ENCODE assay signal across 8 cellular contexts in the genomic region with DNA sequence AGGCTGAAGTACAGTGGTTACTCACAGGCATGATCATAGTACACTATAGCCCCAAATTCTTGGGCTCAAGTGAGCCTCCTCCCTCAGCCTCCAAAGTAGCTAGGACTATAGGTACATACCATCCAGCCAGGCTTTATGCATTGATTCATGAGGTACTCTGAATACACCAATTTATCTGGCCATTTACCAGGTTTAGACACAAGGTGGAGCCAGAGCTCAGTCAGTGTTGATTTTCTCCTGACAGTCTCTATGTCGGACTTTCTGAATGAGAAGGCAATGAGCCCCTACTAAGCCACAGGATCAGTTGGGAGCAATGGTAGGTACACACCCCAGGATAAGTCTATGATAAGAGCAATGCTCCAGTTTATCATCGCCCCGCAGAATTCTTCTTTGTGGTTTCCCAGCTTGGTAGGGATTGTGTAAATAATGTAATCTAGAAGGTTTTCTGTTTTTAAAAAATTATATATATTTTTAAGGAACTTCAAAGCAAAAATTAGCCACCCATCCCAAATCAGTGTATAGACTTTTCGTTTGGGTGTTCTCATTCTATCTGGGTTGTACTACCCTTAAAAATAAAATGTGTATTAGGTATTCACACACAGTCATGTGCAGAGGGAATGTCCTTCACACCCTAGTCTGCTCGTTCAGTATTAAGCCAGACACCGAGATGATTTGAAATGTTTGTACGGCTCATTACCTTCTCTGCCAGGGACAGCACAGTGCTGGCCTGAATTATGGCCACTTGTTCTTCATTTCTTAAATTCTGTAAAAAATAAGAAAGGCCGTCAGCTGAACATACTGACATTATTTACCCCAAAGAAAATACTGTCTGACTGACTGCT.
A peak's percentile ranks its signal among the peaks of the same experiment; 100 is the strongest.
DNase-seq lines count a peak whose midpoint lies in the region; ATAC-seq, FAIRE-seq and TF ChIP-seq lines count a peak whose summit lies in the region.

No MANE protein-coding gene starts in this region.

- H3K27me3 Mint-ChIP-seq in activated T-helper 2 cell treated with anti-CD3 and anti-CD28 coated beads, Interferon-gamma antibody, Interleukin-2, Interleukin-4, amounts not matched to agents 10 μg/mL and 5 μg/mL and 100 μg/mL, durations not matched to agents 14 hours and 24 hours and 36 hours (ENCODE audit: low read depth), result no peaks in the 10 kb centered on the region

- WGBS in aorta, 2 donors, result 50 to 51% methylated on average over 8 of the region's 8 CpGs

- H3K9me3 ChIP-seq in Peyer's patch, result no peaks in the 10 kb centered on the region
- no peaks in the 10 kb centered on the region for H3K9me3 ChIP-seq in aorta (ENCODE audit: control insufficient read depth, low read length)

- no peaks in the 10 kb centered on the region for H3K36me3 ChIP-seq in Peyer's patch
- no peaks in the 10 kb centered on the region for H3K36me3 ChIP-seq in aorta (ENCODE audit: control insufficient read depth in 1 of 2, insufficient read depth in 2 of 2, low read length in 1 of 2)

- H3K27ac Mint-ChIP-seq in activated T-helper 2 cell treated with anti-CD3 and anti-CD28 coated beads, Interferon-gamma antibody, Interleukin-2, Interleukin-4, amounts not matched to agents 10 μg/mL and 5 μg/mL and 100 μg/mL, durations not matched to agents 14 hours and 24 hours and 36 hours, result no peak overlapping the region

- H3K27ac ChIP-seq in Peyer's patch, result no peak overlapping the region
- H3K27ac ChIP-seq in aorta (ENCODE audit: low read depth in 1 of 2, low read length in 2 of 2), result no peak overlapping the region

- no peak overlapping the region for H3K4me3 Mint-ChIP-seq in activated T-helper 2 cell treated with anti-CD3 and anti-CD28 coated beads, Interferon-gamma antibody, Interleukin-2, Interleukin-4, amounts not matched to agents 10 μg/mL and 5 μg/mL and 100 μg/mL, durations not matched to agents 14 hours and 24 hours and 36 hours (ENCODE audit: low read depth)

- ATAC-seq in aorta (ENCODE audit: low FRiP score), result peak; percentile 79

- peak; percentile 71 for TF ChIP-seq CTCF in GM10266 (IDR thresholded peaks at IDR 0.05; ENCODE audit: control insufficient read depth, insufficient read depth, low read depth, missing control alignments)
- peak; percentile 75 for TF ChIP-seq CTCF in LNCAP (IDR thresholded peaks at IDR 0.05)
- TF ChIP-seq CTCF in Peyer's patch (IDR thresholded peaks at IDR 0.05), result peak in 4 of 6 experiments; percentile 58 to 90 (median 86)
- TF ChIP-seq CTCF in foreskin fibroblast (IDR thresholded peaks at IDR 0.05; ENCODE audit: low read depth, low read length), result peak; percentile 76

- no peaks in the 10 kb centered on the region for H3K4me1 ChIP-seq in Peyer's patch
- no peaks in the 10 kb centered on the region for H3K4me1 ChIP-seq in aorta (ENCODE audit: control insufficient read depth in 1 of 2, insufficient read depth in 2 of 2, low read length in 2 of 2)

- intact Hi-C loops in activated T-helper 2 cell treated with anti-CD3 and anti-CD28 coated beads, Interferon-gamma antibody, Interleukin-2, Interleukin-4, amounts not matched to agents 10 μg/mL and 5 μg/mL and 100 μg/mL, durations not matched to agents 14 hours and 24 hours and 36 hours (cut with micrococcal nuclease), result loop anchor here (1.0 kb wide), 1 partner anchor 194 kb away; no protein-coding TSS in a partner anchor
- intact Hi-C loops in aorta (cut with DNase I), result loop anchor here (1.0 to 10.0 kb wide), 3 partner anchors 194 to 307 kb away; no protein-coding TSS in a partner anchor

- H3K4me1 Mint-ChIP-seq in activated T-helper 2 cell treated with anti-CD3 and anti-CD28 coated beads, Interferon-gamma antibody, Interleukin-2, Interleukin-4, amounts not matched to agents 10 μg/mL and 5 μg/mL and 100 μg/mL, durations not matched to agents 14 hours and 24 hours and 36 hours (ENCODE audit: low read depth), result no peaks in the 10 kb centered on the region

- no peaks in the 10 kb centered on the region for H3K9me3 Mint-ChIP-seq in activated T-helper 2 cell treated with anti-CD3 and anti-CD28 coated beads, Interferon-gamma antibody, Interleukin-2, Interleukin-4, amounts not matched to agents 10 μg/mL and 5 μg/mL and 100 μg/mL, durations not matched to agents 14 hours and 24 hours and 36 hours

- no peak for TF ChIP-seq POLR2A in H54 (IDR thresholded peaks at IDR 0.05; ENCODE audit: low read depth, low read length)
- TF ChIP-seq POLR2A in Peyer's patch (IDR thresholded peaks at IDR 0.05), result no peak

- H3K27me3 ChIP-seq in Peyer's patch (no peaks in the 10 kb centered on the region), aorta (ENCODE audit: control insufficient read depth in 1 of 2, insufficient read depth in 2 of 2, low read length in 1 of 2) (no peaks in the 10 kb centered on the region)

- H3K36me3 Mint-ChIP-seq in activated T-helper 2 cell treated with anti-CD3 and anti-CD28 coated beads, Interferon-gamma antibody, Interleukin-2, Interleukin-4, amounts not matched to agents 10 μg/mL and 5 μg/mL and 100 μg/mL, durations not matched to agents 14 hours and 24 hours and 36 hours (ENCODE audit: low read depth), result no peaks in the 10 kb centered on the region

- DNase-seq in GM10266 (ENCODE audit: extremely low spot score) (peak; percentile 35), H54 (ENCODE audit: insufficient read length, low spot score) (peak; percentile 12), Peyer's patch (peak in 1 of 3 donors; percentile 79), foreskin fibroblast (peak; percentile 21 to 69), occipital lobe (lab: John Stamatoyannopoulos, UW) (peak; percentile 66), aorta (no peak)
- peak; percentile 30 for DNase-seq in activated T-helper 2 cell treated with anti-CD3 and anti-CD28 coated beads, Interferon-gamma antibody, Interleukin-2, Interleukin-4, amounts not matched to agents 10 μg/mL and 5 μg/mL and 100 μg/mL, durations not matched to agents 14 hours and 24 hours and 36 hours (ENCODE audit: low spot score)

- FAIRE-seq in H54 (lab: Jason Lieb, UNC), result peak; percentile 91

- H3K4me3 ChIP-seq in Peyer's patch (no peak overlapping the region), foreskin fibroblast (ENCODE audit: low read depth in 1 of 2, low read length in 2 of 2) (no peak overlapping the region), aorta (ENCODE audit: low read length in 2 of 2) (no peak overlapping the region)

Comparison
In these comparisons a context has a peak if more than half of its experiments do, and no peak if none do; other contexts are left out.
1. DNase-seq: peak in GM10266 (single experiment), H54 (single experiment), activated T-helper 2 cell treated with anti-CD3 and anti-CD28 coated beads, Interferon-gamma antibody, Interleukin-2, Interleukin-4, amounts not matched to agents 10 μg/mL and 5 μg/mL and 100 μg/mL, durations not matched to agents 14 hours and 24 hours and 36 hours (single experiment), foreskin fibroblast (2 of 2) and occipital lobe (single experiment); none in aorta (0 of 2).
2. Peak in every context shown above with its lines, with median percentiles within 50 percentile points of each other: CTCF ChIP-seq.